24 cellular contexts compared by ENCODE assay signal in genomic region chr3:159643406-159643805, GRCh38.
"Had no signal": no experiment of that assay in that cellular context is flagged by ENCODE, and none has a peak within 500 bp of the region (broad histone marks: within the 10 kb centered on the region; RNA-seq: fewer than 3 reads in every experiment).

No MANE protein-coding gene starts in this region.

- H3K27me3 Mint-ChIP-seq: dendritic cell treated with granulocyte-macrophage colony-stimulating factor and Interleukin-4, amounts not matched to agents 40 ng/mL and 50 ng/mL, for 4 days; effector memory CD8-positive, alpha-beta T cell had no signal

- DNase-seq: colonic mucosa; cortex of kidney; dermis blood vessel endothelial cell; dorsolateral prefrontal cortex; effector CD4-positive, alpha-beta T cell; effector CD8-positive, alpha-beta T cell; effector memory CD4-positive, alpha-beta T cell; effector memory CD8-positive, alpha-beta T cell; endodermal cell; erythroblast; esophagus squamous epithelium; foreskin fibroblast; foreskin keratinocyte; foreskin melanocyte; gastrocnemius medialis; glutamatergic neuron; head of caudate nucleus; heart left ventricle; heart right ventricle had no signal

- H3K4me3 Mint-ChIP-seq: dendritic cell treated with granulocyte-macrophage colony-stimulating factor and Interleukin-4, amounts not matched to agents 40 ng/mL and 50 ng/mL, for 4 days; effector memory CD8-positive, alpha-beta T cell; endodermal cell had no signal

- H3K27ac Mint-ChIP-seq: dendritic cell treated with granulocyte-macrophage colony-stimulating factor and Interleukin-4, amounts not matched to agents 40 ng/mL and 50 ng/mL, for 4 days; effector memory CD8-positive, alpha-beta T cell; endodermal cell had no signal

- H3K9me3 Mint-ChIP-seq: dendritic cell treated with granulocyte-macrophage colony-stimulating factor and Interleukin-4, amounts not matched to agents 40 ng/mL and 50 ng/mL, for 4 days; endodermal cell had no signal

- H3K4me3 ChIP-seq: colonic mucosa, coronary artery, dorsolateral prefrontal cortex, esophagus muscularis mucosa, esophagus squamous epithelium, gastrocnemius medialis, gastroesophageal sphincter, heart left ventricle, heart right ventricle had no signal

- ATAC-seq: effector memory CD8-positive, alpha-beta T cell; esophagus mucosa; foreskin keratinocyte; gastrocnemius medialis; gastroesophageal sphincter; heart left ventricle; heart right ventricle had no signal
